Comparison of ENCODE assay signal across 1 cellular context in genomic region chr11:9565822-9566560, GRCh38.
TF ChIP-seq lines count a peak whose summit lies in the region.

No MANE protein-coding gene starts in this region.

TF ChIP-seq in K562, 482 proteins besides CTCF, POLR2A, EP300 and RAD21 (continued from another document and continues in another):
- TF ChIP-seq, protein P1, sequence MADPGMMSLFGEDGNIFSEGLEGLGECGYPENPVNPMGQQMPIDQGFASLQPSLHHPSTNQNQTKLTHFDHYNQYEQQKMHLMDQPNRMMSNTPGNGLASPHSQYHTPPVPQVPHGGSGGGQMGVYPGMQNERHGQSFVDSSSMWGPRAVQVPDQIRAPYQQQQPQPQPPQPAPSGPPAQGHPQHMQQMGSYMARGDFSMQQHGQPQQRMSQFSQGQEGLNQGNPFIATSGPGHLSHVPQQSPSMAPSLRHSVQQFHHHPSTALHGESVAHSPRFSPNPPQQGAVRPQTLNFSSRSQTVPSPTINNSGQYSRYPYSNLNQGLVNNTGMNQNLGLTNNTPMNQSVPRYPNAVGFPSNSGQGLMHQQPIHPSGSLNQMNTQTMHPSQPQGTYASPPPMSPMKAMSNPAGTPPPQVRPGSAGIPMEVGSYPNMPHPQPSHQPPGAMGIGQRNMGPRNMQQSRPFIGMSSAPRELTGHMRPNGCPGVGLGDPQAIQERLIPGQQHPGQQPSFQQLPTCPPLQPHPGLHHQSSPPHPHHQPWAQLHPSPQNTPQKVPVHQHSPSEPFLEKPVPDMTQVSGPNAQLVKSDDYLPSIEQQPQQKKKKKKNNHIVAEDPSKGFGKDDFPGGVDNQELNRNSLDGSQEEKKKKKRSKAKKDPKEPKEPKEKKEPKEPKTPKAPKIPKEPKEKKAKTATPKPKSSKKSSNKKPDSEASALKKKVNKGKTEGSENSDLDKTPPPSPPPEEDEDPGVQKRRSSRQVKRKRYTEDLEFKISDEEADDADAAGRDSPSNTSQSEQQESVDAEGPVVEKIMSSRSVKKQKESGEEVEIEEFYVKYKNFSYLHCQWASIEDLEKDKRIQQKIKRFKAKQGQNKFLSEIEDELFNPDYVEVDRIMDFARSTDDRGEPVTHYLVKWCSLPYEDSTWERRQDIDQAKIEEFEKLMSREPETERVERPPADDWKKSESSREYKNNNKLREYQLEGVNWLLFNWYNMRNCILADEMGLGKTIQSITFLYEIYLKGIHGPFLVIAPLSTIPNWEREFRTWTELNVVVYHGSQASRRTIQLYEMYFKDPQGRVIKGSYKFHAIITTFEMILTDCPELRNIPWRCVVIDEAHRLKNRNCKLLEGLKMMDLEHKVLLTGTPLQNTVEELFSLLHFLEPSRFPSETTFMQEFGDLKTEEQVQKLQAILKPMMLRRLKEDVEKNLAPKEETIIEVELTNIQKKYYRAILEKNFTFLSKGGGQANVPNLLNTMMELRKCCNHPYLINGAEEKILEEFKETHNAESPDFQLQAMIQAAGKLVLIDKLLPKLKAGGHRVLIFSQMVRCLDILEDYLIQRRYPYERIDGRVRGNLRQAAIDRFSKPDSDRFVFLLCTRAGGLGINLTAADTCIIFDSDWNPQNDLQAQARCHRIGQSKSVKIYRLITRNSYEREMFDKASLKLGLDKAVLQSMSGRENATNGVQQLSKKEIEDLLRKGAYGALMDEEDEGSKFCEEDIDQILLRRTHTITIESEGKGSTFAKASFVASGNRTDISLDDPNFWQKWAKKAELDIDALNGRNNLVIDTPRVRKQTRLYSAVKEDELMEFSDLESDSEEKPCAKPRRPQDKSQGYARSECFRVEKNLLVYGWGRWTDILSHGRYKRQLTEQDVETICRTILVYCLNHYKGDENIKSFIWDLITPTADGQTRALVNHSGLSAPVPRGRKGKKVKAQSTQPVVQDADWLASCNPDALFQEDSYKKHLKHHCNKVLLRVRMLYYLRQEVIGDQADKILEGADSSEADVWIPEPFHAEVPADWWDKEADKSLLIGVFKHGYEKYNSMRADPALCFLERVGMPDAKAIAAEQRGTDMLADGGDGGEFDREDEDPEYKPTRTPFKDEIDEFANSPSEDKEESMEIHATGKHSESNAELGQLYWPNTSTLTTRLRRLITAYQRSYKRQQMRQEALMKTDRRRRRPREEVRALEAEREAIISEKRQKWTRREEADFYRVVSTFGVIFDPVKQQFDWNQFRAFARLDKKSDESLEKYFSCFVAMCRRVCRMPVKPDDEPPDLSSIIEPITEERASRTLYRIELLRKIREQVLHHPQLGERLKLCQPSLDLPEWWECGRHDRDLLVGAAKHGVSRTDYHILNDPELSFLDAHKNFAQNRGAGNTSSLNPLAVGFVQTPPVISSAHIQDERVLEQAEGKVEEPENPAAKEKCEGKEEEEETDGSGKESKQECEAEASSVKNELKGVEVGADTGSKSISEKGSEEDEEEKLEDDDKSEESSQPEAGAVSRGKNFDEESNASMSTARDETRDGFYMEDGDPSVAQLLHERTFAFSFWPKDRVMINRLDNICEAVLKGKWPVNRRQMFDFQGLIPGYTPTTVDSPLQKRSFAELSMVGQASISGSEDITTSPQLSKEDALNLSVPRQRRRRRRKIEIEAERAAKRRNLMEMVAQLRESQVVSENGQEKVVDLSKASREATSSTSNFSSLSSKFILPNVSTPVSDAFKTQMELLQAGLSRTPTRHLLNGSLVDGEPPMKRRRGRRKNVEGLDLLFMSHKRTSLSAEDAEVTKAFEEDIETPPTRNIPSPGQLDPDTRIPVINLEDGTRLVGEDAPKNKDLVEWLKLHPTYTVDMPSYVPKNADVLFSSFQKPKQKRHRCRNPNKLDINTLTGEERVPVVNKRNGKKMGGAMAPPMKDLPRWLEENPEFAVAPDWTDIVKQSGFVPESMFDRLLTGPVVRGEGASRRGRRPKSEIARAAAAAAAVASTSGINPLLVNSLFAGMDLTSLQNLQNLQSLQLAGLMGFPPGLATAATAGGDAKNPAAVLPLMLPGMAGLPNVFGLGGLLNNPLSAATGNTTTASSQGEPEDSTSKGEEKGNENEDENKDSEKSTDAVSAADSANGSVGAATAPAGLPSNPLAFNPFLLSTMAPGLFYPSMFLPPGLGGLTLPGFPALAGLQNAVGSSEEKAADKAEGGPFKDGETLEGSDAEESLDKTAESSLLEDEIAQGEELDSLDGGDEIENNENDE (IDR thresholded peaks at IDR 0.05; ENCODE audit: low read depth, low read length), result no peak
- 0 out of 2 replicates have a peak, but pooled peaks have one; percentile 19 for TF ChIP-seq ZSCAN32 (CRISPR knock-in tag; IDR thresholded peaks at IDR 0.05)
- peak; percentile 34 for TF ChIP-seq KDM5B (IDR thresholded peaks at IDR 0.05; ENCODE audit: insufficient replicate concordance, low read depth, low read length)
- TF ChIP-seq SMAD2 (IDR thresholded peaks at IDR 0.05; ENCODE audit: low read depth, low read length), result no peak
- no peak for TF ChIP-seq RBBP5 (IDR thresholded peaks at IDR 0.05; ENCODE audit: borderline replicate concordance, insufficient read depth, low read length, poor library complexity, severe bottlenecking)
- no peak for TF ChIP-seq PTBP1 (IDR thresholded peaks at IDR 0.05; ENCODE audit: low read depth, low read length)
- TF ChIP-seq NRF1 (conservative IDR thresholded peaks at IDR 0.05 in 1 of 2, IDR thresholded peaks at IDR 0.05 in 1 of 2), result peak in 1 of 2 experiments; percentile 37; a peak in 3 of 4 replicates
- TF ChIP-seq, protein P2, sequence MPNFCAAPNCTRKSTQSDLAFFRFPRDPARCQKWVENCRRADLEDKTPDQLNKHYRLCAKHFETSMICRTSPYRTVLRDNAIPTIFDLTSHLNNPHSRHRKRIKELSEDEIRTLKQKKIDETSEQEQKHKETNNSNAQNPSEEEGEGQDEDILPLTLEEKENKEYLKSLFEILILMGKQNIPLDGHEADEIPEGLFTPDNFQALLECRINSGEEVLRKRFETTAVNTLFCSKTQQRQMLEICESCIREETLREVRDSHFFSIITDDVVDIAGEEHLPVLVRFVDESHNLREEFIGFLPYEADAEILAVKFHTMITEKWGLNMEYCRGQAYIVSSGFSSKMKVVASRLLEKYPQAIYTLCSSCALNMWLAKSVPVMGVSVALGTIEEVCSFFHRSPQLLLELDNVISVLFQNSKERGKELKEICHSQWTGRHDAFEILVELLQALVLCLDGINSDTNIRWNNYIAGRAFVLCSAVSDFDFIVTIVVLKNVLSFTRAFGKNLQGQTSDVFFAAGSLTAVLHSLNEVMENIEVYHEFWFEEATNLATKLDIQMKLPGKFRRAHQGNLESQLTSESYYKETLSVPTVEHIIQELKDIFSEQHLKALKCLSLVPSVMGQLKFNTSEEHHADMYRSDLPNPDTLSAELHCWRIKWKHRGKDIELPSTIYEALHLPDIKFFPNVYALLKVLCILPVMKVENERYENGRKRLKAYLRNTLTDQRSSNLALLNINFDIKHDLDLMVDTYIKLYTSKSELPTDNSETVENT (CRISPR knock-in tag; IDR thresholded peaks at IDR 0.05), result no peak
- TF ChIP-seq GATA2 (CRISPR knock-in tag; IDR thresholded peaks at IDR 0.05), result peak; percentile 80
- TF ChIP-seq, protein P3, sequence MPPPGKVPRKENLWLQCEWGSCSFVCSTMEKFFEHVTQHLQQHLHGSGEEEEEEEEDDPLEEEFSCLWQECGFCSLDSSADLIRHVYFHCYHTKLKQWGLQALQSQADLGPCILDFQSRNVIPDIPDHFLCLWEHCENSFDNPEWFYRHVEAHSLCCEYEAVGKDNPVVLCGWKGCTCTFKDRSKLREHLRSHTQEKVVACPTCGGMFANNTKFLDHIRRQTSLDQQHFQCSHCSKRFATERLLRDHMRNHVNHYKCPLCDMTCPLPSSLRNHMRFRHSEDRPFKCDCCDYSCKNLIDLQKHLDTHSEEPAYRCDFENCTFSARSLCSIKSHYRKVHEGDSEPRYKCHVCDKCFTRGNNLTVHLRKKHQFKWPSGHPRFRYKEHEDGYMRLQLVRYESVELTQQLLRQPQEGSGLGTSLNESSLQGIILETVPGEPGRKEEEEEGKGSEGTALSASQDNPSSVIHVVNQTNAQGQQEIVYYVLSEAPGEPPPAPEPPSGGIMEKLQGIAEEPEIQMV (tag; conservative IDR thresholded peaks at IDR 0.05; ENCODE audit: low read depth), result peak; percentile 39; the same call in 1 of the 2 replicates
- peak; percentile 99 for TF ChIP-seq FOXJ2 (tag; IDR thresholded peaks at IDR 0.05)
- TF ChIP-seq PRDM10 (IDR thresholded peaks at IDR 0.05; ENCODE audit: partially characterized antibody), result peak; percentile 28
- no peak for TF ChIP-seq ZFP1 (CRISPR knock-in tag; IDR thresholded peaks at IDR 0.05)
- no peak for TF ChIP-seq RB1 (IDR thresholded peaks at IDR 0.05; ENCODE audit: low read depth)
- peak; percentile 39; the same call in 1 of the 2 replicates for TF ChIP-seq CREB3 (tag; conservative IDR thresholded peaks at IDR 0.05; ENCODE audit: low read depth)
- TF ChIP-seq PBX2 (CRISPR knock-in tag; IDR thresholded peaks at IDR 0.05; ENCODE audit: low read depth), result no peak
- peak; percentile 79 for TF ChIP-seq PBX2 (tag; conservative IDR thresholded peaks at IDR 0.05; ENCODE audit: low read depth)
- TF ChIP-seq MCM3 (IDR thresholded peaks at IDR 0.05), result no peak
- peak; percentile 35; the same call in 1 of the 2 replicates for TF ChIP-seq GABPB1 (CRISPR knock-in tag; IDR thresholded peaks at IDR 0.05)
- no peak for TF ChIP-seq ZNF830 (CRISPR knock-in tag; IDR thresholded peaks at IDR 0.05)
- TF ChIP-seq, protein P4, sequence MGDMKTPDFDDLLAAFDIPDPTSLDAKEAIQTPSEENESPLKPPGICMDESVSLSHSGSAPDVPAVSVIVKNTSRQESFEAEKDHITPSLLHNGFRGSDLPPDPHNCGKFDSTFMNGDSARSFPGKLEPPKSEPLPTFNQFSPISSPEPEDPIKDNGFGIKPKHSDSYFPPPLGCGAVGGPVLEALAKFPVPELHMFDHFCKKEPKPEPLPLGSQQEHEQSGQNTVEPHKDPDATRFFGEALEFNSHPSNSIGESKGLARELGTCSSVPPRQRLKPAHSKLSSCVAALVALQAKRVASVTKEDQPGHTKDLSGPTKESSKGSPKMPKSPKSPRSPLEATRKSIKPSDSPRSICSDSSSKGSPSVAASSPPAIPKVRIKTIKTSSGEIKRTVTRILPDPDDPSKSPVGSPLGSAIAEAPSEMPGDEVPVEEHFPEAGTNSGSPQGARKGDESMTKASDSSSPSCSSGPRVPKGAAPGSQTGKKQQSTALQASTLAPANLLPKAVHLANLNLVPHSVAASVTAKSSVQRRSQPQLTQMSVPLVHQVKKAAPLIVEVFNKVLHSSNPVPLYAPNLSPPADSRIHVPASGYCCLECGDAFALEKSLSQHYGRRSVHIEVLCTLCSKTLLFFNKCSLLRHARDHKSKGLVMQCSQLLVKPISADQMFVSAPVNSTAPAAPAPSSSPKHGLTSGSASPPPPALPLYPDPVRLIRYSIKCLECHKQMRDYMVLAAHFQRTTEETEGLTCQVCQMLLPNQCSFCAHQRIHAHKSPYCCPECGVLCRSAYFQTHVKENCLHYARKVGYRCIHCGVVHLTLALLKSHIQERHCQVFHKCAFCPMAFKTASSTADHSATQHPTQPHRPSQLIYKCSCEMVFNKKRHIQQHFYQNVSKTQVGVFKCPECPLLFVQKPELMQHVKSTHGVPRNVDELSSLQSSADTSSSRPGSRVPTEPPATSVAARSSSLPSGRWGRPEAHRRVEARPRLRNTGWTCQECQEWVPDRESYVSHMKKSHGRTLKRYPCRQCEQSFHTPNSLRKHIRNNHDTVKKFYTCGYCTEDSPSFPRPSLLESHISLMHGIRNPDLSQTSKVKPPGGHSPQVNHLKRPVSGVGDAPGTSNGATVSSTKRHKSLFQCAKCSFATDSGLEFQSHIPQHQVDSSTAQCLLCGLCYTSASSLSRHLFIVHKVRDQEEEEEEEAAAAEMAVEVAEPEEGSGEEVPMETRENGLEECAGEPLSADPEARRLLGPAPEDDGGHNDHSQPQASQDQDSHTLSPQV (IDR thresholded peaks at IDR 0.05), result peak; percentile 56
- TF ChIP-seq ZKSCAN3 (CRISPR knock-in tag; IDR thresholded peaks at IDR 0.05), result no peak
